In genomic region chr10:119270893-119271361, GRCh38 we compare ENCODE assay signal across 1 cellular context.
TF ChIP-seq lines count a peak whose summit lies in the region.

No MANE protein-coding gene starts in this region.

TF ChIP-seq in HepG2, 621 proteins besides CTCF, POLR2A, EP300 and RAD21 (continued from another document and continues in another):
- TF ChIP-seq ZBTB34 (CRISPR knock-in tag; IDR thresholded peaks at IDR 0.05) (0 out of 2 replicates have a peak, but pooled peaks have one; percentile 41), TBX2 (CRISPR knock-in tag; IDR thresholded peaks at IDR 0.05; ENCODE audit: borderline replicate concordance) (no peak), ZNF709 (CRISPR knock-in tag; IDR thresholded peaks at IDR 0.05) (no peak), HDAC6 (IDR thresholded peaks at IDR 0.05; ENCODE audit: low read depth, low read length) (no peak), ZNF660 (CRISPR knock-in tag; IDR thresholded peaks at IDR 0.05; ENCODE audit: borderline replicate concordance, low read depth) (no peak), ZNF547 (CRISPR knock-in tag; IDR thresholded peaks at IDR 0.05) (0 out of 2 replicates have a peak, but pooled peaks have one; percentile 24), ZNF546 (CRISPR knock-in tag; conservative IDR thresholded peaks at IDR 0.05) (no peak), FOXC1 (CRISPR knock-in tag; IDR thresholded peaks at IDR 0.05; ENCODE audit: borderline replicate concordance) (no peak), GLMP (CRISPR knock-in tag; IDR thresholded peaks at IDR 0.05; ENCODE audit: borderline replicate concordance) (no peak), SUZ12 (IDR thresholded peaks at IDR 0.05; ENCODE audit: low read depth, low read length) (no peak), ZNF652 (CRISPR knock-in tag; IDR thresholded peaks at IDR 0.05; ENCODE audit: borderline replicate concordance, low read depth) (peak; percentile 6; the same call in 1 of the 2 replicates), ZSCAN30 (CRISPR knock-in tag; IDR thresholded peaks at IDR 0.05) (no peak), KDM5B (CRISPR knock-in tag; IDR thresholded peaks at IDR 0.05; ENCODE audit: borderline replicate concordance) (peak; percentile 41; the same call in 1 of the 2 replicates), BCLAF1 (IDR thresholded peaks at IDR 0.05) (no peak), ZNF724P (CRISPR knock-in tag; IDR thresholded peaks at IDR 0.05; ENCODE audit: borderline replicate concordance) (no peak), ZBTB1 (CRISPR knock-in tag; IDR thresholded peaks at IDR 0.05; ENCODE audit: borderline replicate concordance) (no peak), ZNF44 (CRISPR knock-in tag; IDR thresholded peaks at IDR 0.05) (no peak; the same call in 1 of the 2 replicates), ZNF841 (CRISPR knock-in tag; IDR thresholded peaks at IDR 0.05; ENCODE audit: borderline replicate concordance) (no peak), NCOA5 (CRISPR knock-in tag; IDR thresholded peaks at IDR 0.05) (no peak), MAX (IDR thresholded peaks at IDR 0.05) (peak; percentile 94), HINFP (CRISPR knock-in tag; IDR thresholded peaks at IDR 0.05; ENCODE audit: low read depth) (0 out of 2 replicates have a peak, but pooled peaks have one; percentile 2), YEATS2 (CRISPR knock-in tag; IDR thresholded peaks at IDR 0.05; ENCODE audit: borderline replicate concordance) (peak; percentile 27; the same call in 1 of the 2 replicates), ZHX2 (IDR thresholded peaks at IDR 0.05; ENCODE audit: low read depth) (no peak), ZHX2 (CRISPR knock-in tag; IDR thresholded peaks at IDR 0.05; ENCODE audit: borderline replicate concordance) (no peak; the same call in 1 of the 2 replicates), KDM5A (IDR thresholded peaks at IDR 0.05; ENCODE audit: borderline replicate concordance, low read length) (no peak), POGK (CRISPR knock-in tag; conservative IDR thresholded peaks at IDR 0.05) (no peak), HNRNPK (IDR thresholded peaks at IDR 0.05; ENCODE audit: low read depth, low read length, poor library complexity, severe bottlenecking) (no peak), EZH2 (conservative IDR thresholded peaks at IDR 0.05; ENCODE audit: low read depth, low read length) (no peak), ZNF740 (CRISPR knock-in tag; IDR thresholded peaks at IDR 0.05) (no peak), E2F1 (CRISPR knock-in tag; IDR thresholded peaks at IDR 0.05) (no peak), MLX (CRISPR knock-in tag; IDR thresholded peaks at IDR 0.05) (peak; percentile 82), ZC3H4 (CRISPR knock-in tag; IDR thresholded peaks at IDR 0.05; ENCODE audit: borderline replicate concordance) (no peak), ZNF629 (CRISPR knock-in tag; conservative IDR thresholded peaks at IDR 0.05) (0 out of 2 replicates have a peak, but pooled peaks have one; percentile 14), HNF4A (CRISPR knock-in tag; IDR thresholded peaks at IDR 0.05) (peak; percentile 59; the same call in 1 of the 2 replicates), ZFP37 (CRISPR knock-in tag; IDR thresholded peaks at IDR 0.05; ENCODE audit: borderline replicate concordance) (peak; percentile 87; the same call in 1 of the 2 replicates), GRHL1 (CRISPR knock-in tag; conservative IDR thresholded peaks at IDR 0.05) (no peak), GFI1 (CRISPR knock-in tag; IDR thresholded peaks at IDR 0.05; ENCODE audit: borderline replicate concordance) (no peak; the same call in 1 of the 2 replicates), BRCA1 (CRISPR knock-in tag; IDR thresholded peaks at IDR 0.05) (no peak), TOPORS (CRISPR knock-in tag; IDR thresholded peaks at IDR 0.05) (0 out of 2 replicates have a peak, but pooled peaks have one; percentile 70)
